Comparison of ENCODE assay signal across 8 cellular contexts in genomic region chr1:98388431-98388830, GRCh38.
DNase-seq lines count a peak whose midpoint lies in the region; ATAC-seq, FAIRE-seq and TF ChIP-seq lines count a peak whose summit lies in the region.

No MANE protein-coding gene starts in this region.

- H3K36me3 ChIP-seq in right atrium auricular region: no peaks in the 10 kb centered on the region
- no peaks in the 10 kb centered on the region for H3K36me3 ChIP-seq in GM12878 (ENCODE audit: control insufficient read depth in 2 of 2, insufficient read depth in 2 of 2, low read length in 1 of 2)
- no peaks in the 10 kb centered on the region for H3K36me3 ChIP-seq in ovary

- CTCF ChIA-PET in GM12878 (lab: Yijun Ruan, JAX): no interaction called here

- in situ Hi-C loops in GM12878 (cut with MboI): no loop called here

- no peak for TF ChIP-seq RAD21 in GM12878 (IDR thresholded peaks at IDR 0.05; ENCODE audit: insufficient read depth, low read depth, low read length)

- H3K9me3 ChIP-seq in right atrium auricular region: no peaks in the 10 kb centered on the region
- H3K9me3 ChIP-seq in GM12878 (replicated peaks; ENCODE audit: control insufficient read depth, insufficient read depth, low read length): no peaks in the 10 kb centered on the region
- H3K9me3 ChIP-seq in ovary: no peaks in the 10 kb centered on the region

- H4K20me1 ChIP-seq in GM12878 (ENCODE audit: control insufficient read depth, insufficient read depth): no peaks in the 10 kb centered on the region

- ATAC-seq in Right ventricle myocardium inferior (peak; percentile 60), GM12878 (peak; percentile 49; the same call in 2 of the 3 replicates), HG02973 (IDR thresholded peaks at IDR 0.05; ENCODE audit: unreplicated experiment) (no peak)

- no TSS peak for BruUV-seq in GM12878 (replicated peaks; lab: Mats Ljungman, UMichigan)

- FAIRE-seq in GM12878 (lab: Jason Lieb, UNC): no peak

- TF ChIP-seq CTCF in right atrium auricular region (IDR thresholded peaks at IDR 0.05) (no peak), GM12878 (IDR thresholded peaks at IDR 0.05 in 2 of 3, conservative IDR thresholded peaks at IDR 0.05 in 1 of 3; ENCODE audit: control insufficient read depth in 2 of 3, extremely low read depth in 1 of 3, insufficient read depth in 1 of 3, low read depth in 3 of 3, low read length in 3 of 3) (no peak), neural crest cell (conservative IDR thresholded peaks at IDR 0.05) (no peak), ovary (IDR thresholded peaks at IDR 0.05) (no peak)

- no peaks in the 10 kb centered on the region for H3K9me3 Mint-ChIP-seq in neural crest cell

- H3K9ac ChIP-seq in GM12878 (ENCODE audit: control insufficient read depth, insufficient read depth, low read length): no peak overlapping the region

- SMC1A ChIA-PET in GM12878 (lab: Charles Lee; ENCODE audit: uncharacterized antibody, unreplicated experiment): no interaction called here

- H3K4me2 ChIP-seq in GM12878 (ENCODE audit: control insufficient read depth, insufficient read depth): no peak overlapping the region

- TF ChIP-seq POLR2A in GM12878 (IDR thresholded peaks at IDR 0.05; ENCODE audit: low read depth, low read length) (no peak), ovary (IDR thresholded peaks at IDR 0.05) (no peak)

- H3K27me3 ChIP-seq in right atrium auricular region (no peaks in the 10 kb centered on the region), GM12878 (replicated peaks in 1 of 2; ENCODE audit: control insufficient read depth in 2 of 2, insufficient read depth in 2 of 2, low read length in 1 of 2) (no peaks in the 10 kb centered on the region), ovary (no peaks in the 10 kb centered on the region)

- no peaks in the 10 kb centered on the region for H3K27me3 Mint-ChIP-seq in neural crest cell (ENCODE audit: low read depth)

- WGBS in GM12878 (ENCODE audit: insufficient coverage, insufficient replicate concordance, low lambda C conversion rate, missing lambda C conversion rate): 11% methylated on average over 4 of the region's 4 CpGs
- WGBS in ovary, 3 donors: 5 to 8% (median 8%) methylated on average over 4 of the region's 4 CpGs

- H3K36me3 Mint-ChIP-seq in neural crest cell (ENCODE audit: low read depth): no peaks in the 10 kb centered on the region

- H3K27ac Mint-ChIP-seq in neural crest cell (ENCODE audit: unreplicated experiment): peak overlapping the region; percentile 45

- POLR2A ChIA-PET in GM12878 (lab: Charles Lee): no interaction called here

- RAD21 ChIA-PET in GM12878 (lab: Charles Lee; ENCODE audit: unreplicated experiment): no interaction called here

- no peaks in the 10 kb centered on the region for H3K79me2 ChIP-seq in GM12878 (ENCODE audit: control insufficient read depth, insufficient read depth, low read length)

- H3K4me3 ChIP-seq in right atrium auricular region (no peak overlapping the region), GM12878 (no peak overlapping the region), ovary (no peak overlapping the region)

- TF ChIP-seq EP300 in GM12878 (IDR thresholded peaks at IDR 0.05; ENCODE audit: borderline replicate concordance in 1 of 2, control insufficient read depth in 1 of 2, low read depth in 2 of 2, low read length in 2 of 2) (no peak), ovary (IDR thresholded peaks at IDR 0.05) (no peak)

- H3K4me1 ChIP-seq in right atrium auricular region: no peaks in the 10 kb centered on the region
- no peaks in the 10 kb centered on the region for H3K4me1 ChIP-seq in GM12878 (ENCODE audit: control insufficient read depth, insufficient read depth, low read length)
- H3K4me1 ChIP-seq in ovary (ENCODE audit: insufficient read depth): no peaks in the 10 kb centered on the region

- no peak overlapping the region; the same call in 1 of the 2 replicates for H2AFZ ChIP-seq in GM12878 (ENCODE audit: control insufficient read depth, low read depth, low read length)

- H3K4me1 Mint-ChIP-seq in neural crest cell: peaks cover 15% of the 10 kb centered on the region

- no peak overlapping the region for H3K4me3 Mint-ChIP-seq in neural crest cell

- H3K27ac ChIP-seq in right atrium auricular region (no peak overlapping the region), GM12878 (ENCODE audit: control insufficient read depth, insufficient read depth) (no peak overlapping the region), ovary (no peak overlapping the region)

- intact Hi-C loops in Right ventricle myocardium inferior (cut with DNase I) (no loop called here), GM12878 (cut with micrococcal nuclease; ENCODE audit: unreplicated experiment) (no loop called here), ovary (cut with DNase I) (no loop called here)

- DNase-seq in Right ventricle myocardium inferior (ENCODE audit: missing footprints) (no peak), right atrium auricular region (ENCODE audit: low spot score) (no peak), HPDE6-E6E7 (ENCODE audit: extremely low spot score) (peak; percentile 48), GM12878 (ENCODE audit: low read depth, low spot score) (peak; percentile 20), neural crest cell (ENCODE audit: low read depth, low spot score) (no peak), mesenteric fat pad (ENCODE audit: low spot score) (no peak), ovary (no peak)

TF ChIP-seq in GM12878, 131 proteins besides CTCF, POLR2A, EP300 and RAD21:
- TF ChIP-seq ZNF274 (IDR thresholded peaks at IDR 0.05; ENCODE audit: insufficient read depth, insufficient read length) (no peak), RUNX3 (IDR thresholded peaks at IDR 0.05; ENCODE audit: low read length) (0 out of 2 replicates have a peak, but pooled peaks have one; percentile 29)

Comparison
In these comparisons a context has a peak if more than half of its experiments do, and no peak if none do; other contexts are left out.
1. DNase-seq: peak in HPDE6-E6E7 (single experiment) and GM12878 (single experiment); none in Right ventricle myocardium inferior (single experiment), right atrium auricular region (single experiment), neural crest cell (single experiment), mesenteric fat pad (single experiment) and ovary (0 of 5).